Comparison of ENCODE assay signal across 2 cellular contexts in the genomic region with DNA sequence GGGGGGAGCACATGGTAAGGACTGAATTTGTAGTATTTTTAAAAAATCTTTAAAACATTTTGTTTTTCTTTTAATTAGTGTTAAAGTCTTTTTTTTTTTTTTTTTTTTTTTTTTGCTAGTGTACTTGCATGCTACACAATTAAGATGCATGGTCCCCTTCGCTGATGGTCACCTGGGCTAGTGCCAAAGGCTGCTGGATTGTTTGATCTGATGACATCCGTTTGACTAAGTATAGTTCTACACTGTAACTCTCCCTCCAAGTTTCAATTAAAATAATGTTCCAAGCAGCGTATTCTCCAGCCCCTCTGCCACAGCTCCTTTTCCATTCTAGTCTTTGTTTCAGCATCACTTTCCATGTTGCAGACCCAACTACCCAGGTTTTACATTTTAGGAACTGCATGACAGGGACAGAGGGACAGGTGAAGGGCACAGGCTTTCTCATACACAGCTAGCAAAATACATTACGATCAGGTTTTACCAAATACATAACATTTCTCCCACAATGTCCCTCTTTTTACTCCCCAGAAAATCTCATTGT.
TF ChIP-seq lines count a peak whose summit lies in the region.

No MANE protein-coding gene starts in this region.

TF ChIP-seq in SK-N-SH, 30 proteins besides CTCF, POLR2A, EP300 and RAD21 (continued from another document):
- TF ChIP-seq, protein P1, sequence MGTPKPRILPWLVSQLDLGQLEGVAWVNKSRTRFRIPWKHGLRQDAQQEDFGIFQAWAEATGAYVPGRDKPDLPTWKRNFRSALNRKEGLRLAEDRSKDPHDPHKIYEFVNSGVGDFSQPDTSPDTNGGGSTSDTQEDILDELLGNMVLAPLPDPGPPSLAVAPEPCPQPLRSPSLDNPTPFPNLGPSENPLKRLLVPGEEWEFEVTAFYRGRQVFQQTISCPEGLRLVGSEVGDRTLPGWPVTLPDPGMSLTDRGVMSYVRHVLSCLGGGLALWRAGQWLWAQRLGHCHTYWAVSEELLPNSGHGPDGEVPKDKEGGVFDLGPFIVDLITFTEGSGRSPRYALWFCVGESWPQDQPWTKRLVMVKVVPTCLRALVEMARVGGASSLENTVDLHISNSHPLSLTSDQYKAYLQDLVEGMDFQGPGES (IDR thresholded peaks at IDR 0.05; ENCODE audit: low read depth, low read length), result no peak
- TF ChIP-seq, protein P2, sequence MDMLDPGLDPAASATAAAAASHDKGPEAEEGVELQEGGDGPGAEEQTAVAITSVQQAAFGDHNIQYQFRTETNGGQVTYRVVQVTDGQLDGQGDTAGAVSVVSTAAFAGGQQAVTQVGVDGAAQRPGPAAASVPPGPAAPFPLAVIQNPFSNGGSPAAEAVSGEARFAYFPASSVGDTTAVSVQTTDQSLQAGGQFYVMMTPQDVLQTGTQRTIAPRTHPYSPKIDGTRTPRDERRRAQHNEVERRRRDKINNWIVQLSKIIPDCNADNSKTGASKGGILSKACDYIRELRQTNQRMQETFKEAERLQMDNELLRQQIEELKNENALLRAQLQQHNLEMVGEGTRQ (IDR thresholded peaks at IDR 0.05; ENCODE audit: borderline replicate concordance, low read depth, low read length), result no peak
- TF ChIP-seq TCF12 (IDR thresholded peaks at IDR 0.05) (no peak), JUND (IDR thresholded peaks at IDR 0.05) (no peak), NFIC (IDR thresholded peaks at IDR 0.05; ENCODE audit: borderline replicate concordance) (no peak), RXRA (IDR thresholded peaks at IDR 0.05; ENCODE audit: borderline replicate concordance, low read depth) (no peak), SIN3A (IDR thresholded peaks at IDR 0.05; ENCODE audit: borderline replicate concordance, low read depth, low read length) (no peak)

TF ChIP-seq in SK-N-SH treated with all-trans-retinoic acid at 6 μM for 48 hours, 23 proteins besides CTCF, POLR2A, EP300 and RAD21 (continued from another document):
- TF ChIP-seq, protein P3, sequence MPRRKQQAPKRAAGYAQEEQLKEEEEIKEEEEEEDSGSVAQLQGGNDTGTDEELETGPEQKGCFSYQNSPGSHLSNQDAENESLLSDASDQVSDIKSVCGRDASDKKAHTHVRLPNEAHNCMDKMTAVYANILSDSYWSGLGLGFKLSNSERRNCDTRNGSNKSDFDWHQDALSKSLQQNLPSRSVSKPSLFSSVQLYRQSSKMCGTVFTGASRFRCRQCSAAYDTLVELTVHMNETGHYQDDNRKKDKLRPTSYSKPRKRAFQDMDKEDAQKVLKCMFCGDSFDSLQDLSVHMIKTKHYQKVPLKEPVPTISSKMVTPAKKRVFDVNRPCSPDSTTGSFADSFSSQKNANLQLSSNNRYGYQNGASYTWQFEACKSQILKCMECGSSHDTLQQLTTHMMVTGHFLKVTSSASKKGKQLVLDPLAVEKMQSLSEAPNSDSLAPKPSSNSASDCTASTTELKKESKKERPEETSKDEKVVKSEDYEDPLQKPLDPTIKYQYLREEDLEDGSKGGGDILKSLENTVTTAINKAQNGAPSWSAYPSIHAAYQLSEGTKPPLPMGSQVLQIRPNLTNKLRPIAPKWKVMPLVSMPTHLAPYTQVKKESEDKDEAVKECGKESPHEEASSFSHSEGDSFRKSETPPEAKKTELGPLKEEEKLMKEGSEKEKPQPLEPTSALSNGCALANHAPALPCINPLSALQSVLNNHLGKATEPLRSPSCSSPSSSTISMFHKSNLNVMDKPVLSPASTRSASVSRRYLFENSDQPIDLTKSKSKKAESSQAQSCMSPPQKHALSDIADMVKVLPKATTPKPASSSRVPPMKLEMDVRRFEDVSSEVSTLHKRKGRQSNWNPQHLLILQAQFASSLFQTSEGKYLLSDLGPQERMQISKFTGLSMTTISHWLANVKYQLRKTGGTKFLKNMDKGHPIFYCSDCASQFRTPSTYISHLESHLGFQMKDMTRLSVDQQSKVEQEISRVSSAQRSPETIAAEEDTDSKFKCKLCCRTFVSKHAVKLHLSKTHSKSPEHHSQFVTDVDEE (CRISPR knock-in tag; IDR thresholded peaks at IDR 0.05), result no peak
- no peak for TF ChIP-seq OSR1 (CRISPR knock-in tag; IDR thresholded peaks at IDR 0.05)
- TF ChIP-seq ZFP3 (CRISPR knock-in tag; IDR thresholded peaks at IDR 0.05), result no peak
- TF ChIP-seq, protein P4, sequence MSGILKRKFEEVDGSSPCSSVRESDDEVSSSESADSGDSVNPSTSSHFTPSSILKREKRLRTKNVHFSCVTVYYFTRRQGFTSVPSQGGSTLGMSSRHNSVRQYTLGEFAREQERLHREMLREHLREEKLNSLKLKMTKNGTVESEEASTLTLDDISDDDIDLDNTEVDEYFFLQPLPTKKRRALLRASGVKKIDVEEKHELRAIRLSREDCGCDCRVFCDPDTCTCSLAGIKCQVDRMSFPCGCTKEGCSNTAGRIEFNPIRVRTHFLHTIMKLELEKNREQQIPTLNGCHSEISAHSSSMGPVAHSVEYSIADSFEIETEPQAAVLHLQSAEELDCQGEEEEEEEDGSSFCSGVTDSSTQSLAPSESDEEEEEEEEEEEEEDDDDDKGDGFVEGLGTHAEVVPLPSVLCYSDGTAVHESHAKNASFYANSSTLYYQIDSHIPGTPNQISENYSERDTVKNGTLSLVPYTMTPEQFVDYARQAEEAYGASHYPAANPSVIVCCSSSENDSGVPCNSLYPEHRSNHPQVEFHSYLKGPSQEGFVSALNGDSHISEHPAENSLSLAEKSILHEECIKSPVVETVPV (CRISPR knock-in tag; IDR thresholded peaks at IDR 0.05), result no peak
- no peak for TF ChIP-seq SNAI2 (CRISPR knock-in tag; IDR thresholded peaks at IDR 0.05)
- TF ChIP-seq, protein P5, sequence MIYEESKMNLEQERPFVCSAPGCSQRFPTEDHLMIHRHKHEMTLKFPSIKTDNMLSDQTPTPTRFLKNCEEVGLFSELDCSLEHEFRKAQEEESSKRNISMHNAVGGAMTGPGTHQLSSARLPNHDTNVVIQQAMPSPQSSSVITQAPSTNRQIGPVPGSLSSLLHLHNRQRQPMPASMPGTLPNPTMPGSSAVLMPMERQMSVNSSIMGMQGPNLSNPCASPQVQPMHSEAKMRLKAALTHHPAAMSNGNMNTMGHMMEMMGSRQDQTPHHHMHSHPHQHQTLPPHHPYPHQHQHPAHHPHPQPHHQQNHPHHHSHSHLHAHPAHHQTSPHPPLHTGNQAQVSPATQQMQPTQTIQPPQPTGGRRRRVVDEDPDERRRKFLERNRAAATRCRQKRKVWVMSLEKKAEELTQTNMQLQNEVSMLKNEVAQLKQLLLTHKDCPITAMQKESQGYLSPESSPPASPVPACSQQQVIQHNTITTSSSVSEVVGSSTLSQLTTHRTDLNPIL (CRISPR knock-in tag; IDR thresholded peaks at IDR 0.05; ENCODE audit: low read depth), result no peak
- no peak for TF ChIP-seq GLIS3 (CRISPR knock-in tag; IDR thresholded peaks at IDR 0.05)
- TF ChIP-seq BACH2 (CRISPR knock-in tag; IDR thresholded peaks at IDR 0.05; ENCODE audit: borderline replicate concordance), result no peak
- TF ChIP-seq ZNF565 (CRISPR knock-in tag; conservative IDR thresholded peaks at IDR 0.05; ENCODE audit: low read depth), result no peak
- no peak for TF ChIP-seq ISL1 (CRISPR knock-in tag; IDR thresholded peaks at IDR 0.05)
- no peak for TF ChIP-seq ZNF70 (CRISPR knock-in tag; IDR thresholded peaks at IDR 0.05)
- no peak for TF ChIP-seq ESRRG (CRISPR knock-in tag; IDR thresholded peaks at IDR 0.05)
- no peak for TF ChIP-seq ZFP30 (CRISPR knock-in tag; IDR thresholded peaks at IDR 0.05)
- TF ChIP-seq CSDC2 (CRISPR knock-in tag; IDR thresholded peaks at IDR 0.05), result no peak
